1 cellular context compared by ENCODE assay signal in the genomic region with DNA sequence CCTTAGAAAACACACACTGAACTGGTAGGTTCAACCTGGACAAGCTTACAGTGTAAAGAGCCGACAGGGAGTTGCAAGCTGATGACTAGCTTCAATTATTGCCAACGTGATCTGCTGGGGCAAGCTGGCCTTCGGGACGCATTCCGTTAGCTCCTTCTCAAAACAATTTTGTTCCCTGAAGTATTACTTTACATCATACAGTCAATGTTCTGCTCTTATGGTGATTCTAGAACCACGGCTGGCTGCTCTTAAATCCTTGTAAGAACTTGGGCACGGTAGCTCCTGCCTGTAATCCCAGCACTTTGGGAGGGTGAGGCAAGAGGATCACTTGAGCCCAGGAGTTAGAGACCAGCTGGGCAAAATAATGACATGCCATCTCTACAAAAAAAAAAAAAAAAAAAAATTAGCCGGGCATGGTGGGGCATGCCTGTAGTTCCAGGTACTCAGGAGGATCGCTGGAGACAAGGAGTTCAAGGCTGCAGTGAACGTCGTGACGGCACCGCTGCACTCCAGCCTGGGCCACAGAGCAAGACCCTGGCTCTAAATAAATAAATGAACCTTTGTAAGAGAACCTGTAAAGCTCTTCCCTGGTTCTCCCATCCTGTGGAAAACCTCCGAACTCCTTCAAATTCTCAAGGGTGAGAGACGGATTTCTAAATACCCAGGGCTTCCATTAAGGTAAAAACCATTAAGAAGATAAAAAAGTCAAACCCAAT.
TF ChIP-seq lines count a peak whose summit lies in the region.

No MANE protein-coding gene starts in this region.

TF ChIP-seq in HepG2, 621 proteins besides CTCF, POLR2A, EP300 and RAD21:
- TF ChIP-seq, protein P1, sequence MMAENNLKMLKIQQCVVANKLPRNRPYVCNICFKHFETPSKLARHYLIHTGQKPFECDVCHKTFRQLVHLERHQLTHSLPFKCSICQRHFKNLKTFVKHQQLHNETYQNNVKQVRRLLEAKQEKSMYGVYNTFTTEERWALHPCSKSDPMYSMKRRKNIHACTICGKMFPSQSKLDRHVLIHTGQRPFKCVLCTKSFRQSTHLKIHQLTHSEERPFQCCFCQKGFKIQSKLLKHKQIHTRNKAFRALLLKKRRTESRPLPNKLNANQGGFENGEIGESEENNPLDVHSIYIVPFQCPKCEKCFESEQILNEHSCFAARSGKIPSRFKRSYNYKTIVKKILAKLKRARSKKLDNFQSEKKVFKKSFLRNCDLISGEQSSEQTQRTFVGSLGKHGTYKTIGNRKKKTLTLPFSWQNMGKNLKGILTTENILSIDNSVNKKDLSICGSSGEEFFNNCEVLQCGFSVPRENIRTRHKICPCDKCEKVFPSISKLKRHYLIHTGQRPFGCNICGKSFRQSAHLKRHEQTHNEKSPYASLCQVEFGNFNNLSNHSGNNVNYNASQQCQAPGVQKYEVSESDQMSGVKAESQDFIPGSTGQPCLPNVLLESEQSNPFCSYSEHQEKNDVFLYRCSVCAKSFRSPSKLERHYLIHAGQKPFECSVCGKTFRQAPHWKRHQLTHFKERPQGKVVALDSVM (CRISPR knock-in tag; IDR thresholded peaks at IDR 0.05): no peak
- TF ChIP-seq HDAC1 (CRISPR knock-in tag; IDR thresholded peaks at IDR 0.05) (0 out of 2 replicates have a peak, but pooled peaks have one; percentile 24), ZBTB38 (CRISPR knock-in tag; IDR thresholded peaks at IDR 0.05) (0 out of 2 replicates have a peak, but pooled peaks have one; percentile 18), ZNF121 (CRISPR knock-in tag; IDR thresholded peaks at IDR 0.05) (peak; percentile 97), SPEN (CRISPR knock-in tag; IDR thresholded peaks at IDR 0.05; ENCODE audit: low read depth) (no peak)
- TF ChIP-seq, protein P2, sequence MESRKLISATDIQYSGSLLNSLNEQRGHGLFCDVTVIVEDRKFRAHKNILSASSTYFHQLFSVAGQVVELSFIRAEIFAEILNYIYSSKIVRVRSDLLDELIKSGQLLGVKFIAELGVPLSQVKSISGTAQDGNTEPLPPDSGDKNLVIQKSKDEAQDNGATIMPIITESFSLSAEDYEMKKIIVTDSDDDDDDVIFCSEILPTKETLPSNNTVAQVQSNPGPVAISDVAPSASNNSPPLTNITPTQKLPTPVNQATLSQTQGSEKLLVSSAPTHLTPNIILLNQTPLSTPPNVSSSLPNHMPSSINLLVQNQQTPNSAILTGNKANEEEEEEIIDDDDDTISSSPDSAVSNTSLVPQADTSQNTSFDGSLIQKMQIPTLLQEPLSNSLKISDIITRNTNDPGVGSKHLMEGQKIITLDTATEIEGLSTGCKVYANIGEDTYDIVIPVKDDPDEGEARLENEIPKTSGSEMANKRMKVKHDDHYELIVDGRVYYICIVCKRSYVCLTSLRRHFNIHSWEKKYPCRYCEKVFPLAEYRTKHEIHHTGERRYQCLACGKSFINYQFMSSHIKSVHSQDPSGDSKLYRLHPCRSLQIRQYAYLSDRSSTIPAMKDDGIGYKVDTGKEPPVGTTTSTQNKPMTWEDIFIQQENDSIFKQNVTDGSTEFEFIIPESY (CRISPR knock-in tag; IDR thresholded peaks at IDR 0.05): peak; percentile 24; the same call in 1 of the 2 replicates
- TF ChIP-seq, protein P3, sequence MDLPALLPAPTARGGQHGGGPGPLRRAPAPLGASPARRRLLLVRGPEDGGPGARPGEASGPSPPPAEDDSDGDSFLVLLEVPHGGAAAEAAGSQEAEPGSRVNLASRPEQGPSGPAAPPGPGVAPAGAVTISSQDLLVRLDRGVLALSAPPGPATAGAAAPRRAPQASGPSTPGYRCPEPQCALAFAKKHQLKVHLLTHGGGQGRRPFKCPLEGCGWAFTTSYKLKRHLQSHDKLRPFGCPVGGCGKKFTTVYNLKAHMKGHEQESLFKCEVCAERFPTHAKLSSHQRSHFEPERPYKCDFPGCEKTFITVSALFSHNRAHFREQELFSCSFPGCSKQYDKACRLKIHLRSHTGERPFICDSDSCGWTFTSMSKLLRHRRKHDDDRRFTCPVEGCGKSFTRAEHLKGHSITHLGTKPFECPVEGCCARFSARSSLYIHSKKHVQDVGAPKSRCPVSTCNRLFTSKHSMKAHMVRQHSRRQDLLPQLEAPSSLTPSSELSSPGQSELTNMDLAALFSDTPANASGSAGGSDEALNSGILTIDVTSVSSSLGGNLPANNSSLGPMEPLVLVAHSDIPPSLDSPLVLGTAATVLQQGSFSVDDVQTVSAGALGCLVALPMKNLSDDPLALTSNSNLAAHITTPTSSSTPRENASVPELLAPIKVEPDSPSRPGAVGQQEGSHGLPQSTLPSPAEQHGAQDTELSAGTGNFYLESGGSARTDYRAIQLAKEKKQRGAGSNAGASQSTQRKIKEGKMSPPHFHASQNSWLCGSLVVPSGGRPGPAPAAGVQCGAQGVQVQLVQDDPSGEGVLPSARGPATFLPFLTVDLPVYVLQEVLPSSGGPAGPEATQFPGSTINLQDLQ (CRISPR knock-in tag; IDR thresholded peaks at IDR 0.05): no peak
TF ChIP-seq in HepG2: peak in this region for 4.
